ENCODE assay signal across 1 cellular context in genomic region chr19:38319421-38320258, GRCh38.
TF ChIP-seq lines count a peak whose summit lies in the region.

Gene KCNK6, plus strand, starts transcription at chr19:38319845. Its CDS starts 106 bp downstream, at chr19:38319951.

TF ChIP-seq in HCT116, 20 proteins besides CTCF, POLR2A, EP300 and RAD21 (continued from another document):
- TF ChIP-seq, protein P1, sequence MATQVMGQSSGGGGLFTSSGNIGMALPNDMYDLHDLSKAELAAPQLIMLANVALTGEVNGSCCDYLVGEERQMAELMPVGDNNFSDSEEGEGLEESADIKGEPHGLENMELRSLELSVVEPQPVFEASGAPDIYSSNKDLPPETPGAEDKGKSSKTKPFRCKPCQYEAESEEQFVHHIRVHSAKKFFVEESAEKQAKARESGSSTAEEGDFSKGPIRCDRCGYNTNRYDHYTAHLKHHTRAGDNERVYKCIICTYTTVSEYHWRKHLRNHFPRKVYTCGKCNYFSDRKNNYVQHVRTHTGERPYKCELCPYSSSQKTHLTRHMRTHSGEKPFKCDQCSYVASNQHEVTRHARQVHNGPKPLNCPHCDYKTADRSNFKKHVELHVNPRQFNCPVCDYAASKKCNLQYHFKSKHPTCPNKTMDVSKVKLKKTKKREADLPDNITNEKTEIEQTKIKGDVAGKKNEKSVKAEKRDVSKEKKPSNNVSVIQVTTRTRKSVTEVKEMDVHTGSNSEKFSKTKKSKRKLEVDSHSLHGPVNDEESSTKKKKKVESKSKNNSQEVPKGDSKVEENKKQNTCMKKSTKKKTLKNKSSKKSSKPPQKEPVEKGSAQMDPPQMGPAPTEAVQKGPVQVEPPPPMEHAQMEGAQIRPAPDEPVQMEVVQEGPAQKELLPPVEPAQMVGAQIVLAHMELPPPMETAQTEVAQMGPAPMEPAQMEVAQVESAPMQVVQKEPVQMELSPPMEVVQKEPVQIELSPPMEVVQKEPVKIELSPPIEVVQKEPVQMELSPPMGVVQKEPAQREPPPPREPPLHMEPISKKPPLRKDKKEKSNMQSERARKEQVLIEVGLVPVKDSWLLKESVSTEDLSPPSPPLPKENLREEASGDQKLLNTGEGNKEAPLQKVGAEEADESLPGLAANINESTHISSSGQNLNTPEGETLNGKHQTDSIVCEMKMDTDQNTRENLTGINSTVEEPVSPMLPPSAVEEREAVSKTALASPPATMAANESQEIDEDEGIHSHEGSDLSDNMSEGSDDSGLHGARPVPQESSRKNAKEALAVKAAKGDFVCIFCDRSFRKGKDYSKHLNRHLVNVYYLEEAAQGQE (IDR thresholded peaks at IDR 0.05; ENCODE audit: low read depth) = no peak
- no peak for TF ChIP-seq EGR1 (IDR thresholded peaks at IDR 0.05; ENCODE audit: low read depth)
TF ChIP-seq in HCT116: peak in this region for 3.
